ENCODE assay signal across 1 cellular context in genomic region chr1:145845144-145845513, GRCh38.
TF ChIP-seq lines count a peak whose summit lies in the region.

No MANE protein-coding gene starts in this region.

TF ChIP-seq in H1, 55 proteins besides CTCF, POLR2A, EP300 and RAD21 (continued from another document):
- TF ChIP-seq SIN3A (conservative IDR thresholded peaks at IDR 0.05 in 1 of 2, IDR thresholded peaks at IDR 0.05 in 1 of 2; ENCODE audit: low read depth in 1 of 2, low read length in 2 of 2), result no peak
- TF ChIP-seq RFX5 (IDR thresholded peaks at IDR 0.05; ENCODE audit: borderline replicate concordance, low read depth, low read length), result no peak
